11 cellular contexts compared by ENCODE assay signal in the genomic region with DNA sequence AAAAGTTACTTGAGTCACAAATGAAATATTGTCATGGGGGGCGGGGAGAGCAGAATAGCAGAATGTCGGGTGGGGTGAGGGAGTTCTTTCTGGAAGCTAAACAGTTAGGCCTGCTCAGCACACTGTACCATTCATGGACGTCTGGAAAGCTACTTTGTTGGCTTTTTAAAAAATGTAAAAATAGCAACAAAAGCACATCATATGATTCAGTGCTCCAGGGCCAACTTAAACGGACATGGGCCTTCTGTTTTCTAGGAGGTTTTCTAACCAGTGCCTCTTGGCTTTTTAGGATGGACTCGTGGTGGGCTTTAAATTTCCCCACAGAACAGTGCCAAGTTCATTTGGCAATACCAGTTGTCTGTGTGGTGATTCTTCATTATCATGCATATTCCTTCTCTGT. TPM values are rescaled to one million over a fixed set of nuclear protein-coding genes. Genes with fewer than 3 reads are reported as not detected.
A peak's percentile ranks its signal among the peaks of the same experiment; 100 is the strongest.
DNase-seq lines count a peak whose midpoint lies in the region; ATAC-seq, FAIRE-seq and TF ChIP-seq lines count a peak whose summit lies in the region.
"Had no signal": no experiment of that assay in that cellular context is flagged by ENCODE, and none has a peak within 500 bp of the region (broad histone marks: within the 10 kb centered on the region; RNA-seq: fewer than 3 reads in every experiment).

No MANE protein-coding gene starts in this region.

- peaks cover 10% of the 10 kb centered on the region; the same call in 1 of the 2 replicates for H3F3A ChIP-seq in MM.1S (ENCODE audit: insufficient read depth, low read length)

- H3K79me2 ChIP-seq in ACC112 (ENCODE audit: control insufficient read depth, insufficient read depth, low read length, unreplicated experiment) (peaks cover 2% of the 10 kb centered on the region), MM.1S (ENCODE audit: low read length) (peaks cover 38% of the 10 kb centered on the region)

- peaks cover 0 to 21% of the 10 kb centered on the region in 2 donors for H3K36me3 Mint-ChIP-seq in naive B cell

- H3K4me1 ChIP-seq in ACC112 (ENCODE audit: control insufficient read depth, insufficient read depth, low read length, unreplicated experiment), result peaks cover 26% of the 10 kb centered on the region
- peaks cover 16% of the 10 kb centered on the region for H3K4me1 ChIP-seq in MM.1S (ENCODE audit: low read length)

- TF ChIP-seq POLR2A in GM12891 (IDR thresholded peaks at IDR 0.05; ENCODE audit: low read depth, low read length), result no peak

- DNase-seq in MM.1S (no peak), coronary artery (ENCODE audit: low spot score) (no peak), naive B cell (no peak), NCI-H1105 (lab: John Stamatoyannopoulos, UW) (no peak), GM12891 (ENCODE audit: insufficient read length, low spot score) (no peak)
- DNase-seq: activated CD4-positive, alpha-beta T cell treated with anti-CD3 and anti-CD28 coated beads, Interleukin-2, amount 50 U/mL, for 4 hours; NCI-H2107; stimulated activated CD4-positive, alpha-beta T cell treated with anti-CD3 and anti-CD28 coated beads, Interleukin-12 subunit alpha, Interleukin-12 subunit beta, amount 100 ng/mL, for 4 hours had no signal

- H3K9me3 Mint-ChIP-seq in naive B cell, result peaks cover 0 to 11% (median 0%) of the 10 kb centered on the region in 7 donors

- TF ChIP-seq CTCF in MM.1S (IDR thresholded peaks at IDR 0.05; ENCODE audit: low read length) (no peak), coronary artery (IDR thresholded peaks at IDR 0.05) (no peak)

- H3K4me3 ChIP-seq in ACC112 (ENCODE audit: low read depth, low read length) (peak overlapping the region; percentile 77), MM.1S (ENCODE audit: low read length) (peak overlapping the region; percentile 66; the same call in 1 of the 2 replicates), coronary artery (no peak overlapping the region)

- H3K36me3 ChIP-seq in ACC112 (ENCODE audit: insufficient read depth, low read length), result peaks cover 23% of the 10 kb centered on the region; the same call in 1 of the 2 replicates
- H3K36me3 ChIP-seq in MM.1S (replicated peaks; ENCODE audit: insufficient read depth, low read length), result no peaks in the 10 kb centered on the region; the same call in 1 of the 2 replicates

- H3K27ac Mint-ChIP-seq in naive B cell, result peak overlapping the region in 5 of 6 donors; percentile 22 to 95 (median 85)

- ATAC-seq in naive B cell (ENCODE audit: low read depth in 2 of 2) (no peak), GM19023 (IDR thresholded peaks at IDR 0.05; ENCODE audit: unreplicated experiment) (no peak), HG02623 (IDR thresholded peaks at IDR 0.05; ENCODE audit: unreplicated experiment) (no peak)

- no peak for FAIRE-seq in GM12891 (lab: Jason Lieb, UNC)

- peaks cover 24 to 78% (median 28%) of the 10 kb centered on the region in 3 donors for H3K4me1 Mint-ChIP-seq in naive B cell

- no peaks in the 10 kb centered on the region for H4K20me1 ChIP-seq in MM.1S (ENCODE audit: insufficient read depth, low read length)

- peak overlapping the region; percentile 86 for H3K27ac ChIP-seq in ACC112 (ENCODE audit: low read depth, low read length)
- H3K27ac ChIP-seq in MM.1S (ENCODE audit: low read length), result peak overlapping the region; percentile 86; the same call in 1 of the 2 replicates
- peak overlapping the region; percentile 74 to 76 for H3K27ac ChIP-seq in coronary artery

- H3K9me3 ChIP-seq in MM.1S (replicated peaks; ENCODE audit: insufficient read depth, low read length), result no peaks in the 10 kb centered on the region

- H3K9ac ChIP-seq in MM.1S (ENCODE audit: low read length), result no peak overlapping the region; the same call in 1 of the 2 replicates

- H3K27me3 ChIP-seq in ACC112 (ENCODE audit: insufficient read depth, low read length), result no peaks in the 10 kb centered on the region
- no peaks in the 10 kb centered on the region for H3K27me3 ChIP-seq in MM.1S (replicated peaks; ENCODE audit: insufficient read depth, low read length)

- H3K9me2 ChIP-seq in MM.1S (replicated peaks; ENCODE audit: insufficient read depth, low read length), result no peaks in the 10 kb centered on the region

- no peaks in the 10 kb centered on the region for H3K27me3 Mint-ChIP-seq in naive B cell

- H3K4me2 ChIP-seq in MM.1S (ENCODE audit: low read depth, low read length), result peak overlapping the region; percentile 85

- H3K4me3 Mint-ChIP-seq in naive B cell, result peak overlapping the region; percentile 76 to 91 (median 90)

- no peak overlapping the region for H2AFZ ChIP-seq in ACC112 (ENCODE audit: low read length, unreplicated experiment)
- H2AFZ ChIP-seq in MM.1S (ENCODE audit: low read length), result no peak overlapping the region

TF ChIP-seq in GM12891, 5 proteins besides CTCF, POLR2A, EP300 and RAD21:
- TF ChIP-seq TAF1 (IDR thresholded peaks at IDR 0.05; ENCODE audit: low read depth, low read length) (no peak), PAX5 (IDR thresholded peaks at IDR 0.05; ENCODE audit: insufficient read depth, low read length, severe bottlenecking) (no peak)

RNA-seq across cellular contexts. Expression of a gene that starts 57.4 kb away (rescaled TPM):
- 10 to 100 TPM; 10.1 to 46.1 (median 28.8) TPM for polyA plus RNA-seq in naive B cell (ENCODE audit: low read depth in 6 of 6)
- polyA plus RNA-seq in GM12891 (2012; ENCODE audit: low read depth, missing spikeins), result 3.9 TPM
